ENCODE assay signal across 17 cellular contexts in the genomic region with DNA sequence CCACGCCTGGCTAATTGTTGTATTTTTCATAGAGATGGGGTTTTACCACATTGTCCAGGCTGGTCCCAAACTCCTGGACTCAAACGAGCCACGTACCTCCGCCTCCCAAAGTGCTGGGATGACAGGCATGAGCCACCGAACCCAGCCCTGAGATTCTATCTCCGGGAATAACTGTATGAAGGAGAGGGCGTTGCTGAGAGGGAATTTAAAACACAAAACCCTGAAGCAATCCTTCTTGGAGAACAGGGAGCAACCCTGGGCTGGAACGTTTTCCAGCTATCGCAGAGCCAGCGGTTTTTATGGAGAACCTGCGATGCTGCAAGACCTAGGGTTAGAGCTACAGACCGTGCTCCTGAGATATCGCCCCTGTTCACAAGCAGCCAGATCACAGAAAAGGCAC.
"Had no signal": no experiment of that assay in that cellular context is flagged by ENCODE, and none has a peak within 500 bp of the region (broad histone marks: within the 10 kb centered on the region; RNA-seq: fewer than 3 reads in every experiment).

No MANE protein-coding gene starts in this region.

- H3K4me1 ChIP-seq: foreskin keratinocyte had no signal

- H3K27me3 ChIP-seq: dorsolateral prefrontal cortex, esophagus muscularis mucosa, foreskin keratinocyte, gastroesophageal sphincter, heart left ventricle had no signal

- H3K9me3 ChIP-seq: esophagus muscularis mucosa, gastroesophageal sphincter, heart left ventricle, lower lobe of right lung had no signal

- H3K4me3 ChIP-seq: coronary artery, dorsolateral prefrontal cortex, esophagus muscularis mucosa, gastroesophageal sphincter, heart left ventricle, lower lobe of right lung had no signal

- H3K27ac ChIP-seq: coronary artery, dorsolateral prefrontal cortex, foreskin keratinocyte, gastroesophageal sphincter, lower lobe of right lung had no signal

- H3K36me3 ChIP-seq: esophagus muscularis mucosa, gastroesophageal sphincter, heart left ventricle, lower lobe of right lung had no signal

- ATAC-seq: foreskin keratinocyte, gastroesophageal sphincter, heart left ventricle, left colon, left lobe of liver, left ventricle myocardium superior, lower lobe of right lung had no signal

- DNase-seq: dermis blood vessel endothelial cell; dorsolateral prefrontal cortex; effector CD4-positive, alpha-beta T cell; effector memory CD4-positive, alpha-beta T cell; foreskin keratinocyte; heart left ventricle; hippocampal formation; kidney glomerular epithelial cell; left colon; left ventricle myocardium superior; lower lobe of right lung; mesendoderm; midbrain had no signal
